In the genomic region with DNA sequence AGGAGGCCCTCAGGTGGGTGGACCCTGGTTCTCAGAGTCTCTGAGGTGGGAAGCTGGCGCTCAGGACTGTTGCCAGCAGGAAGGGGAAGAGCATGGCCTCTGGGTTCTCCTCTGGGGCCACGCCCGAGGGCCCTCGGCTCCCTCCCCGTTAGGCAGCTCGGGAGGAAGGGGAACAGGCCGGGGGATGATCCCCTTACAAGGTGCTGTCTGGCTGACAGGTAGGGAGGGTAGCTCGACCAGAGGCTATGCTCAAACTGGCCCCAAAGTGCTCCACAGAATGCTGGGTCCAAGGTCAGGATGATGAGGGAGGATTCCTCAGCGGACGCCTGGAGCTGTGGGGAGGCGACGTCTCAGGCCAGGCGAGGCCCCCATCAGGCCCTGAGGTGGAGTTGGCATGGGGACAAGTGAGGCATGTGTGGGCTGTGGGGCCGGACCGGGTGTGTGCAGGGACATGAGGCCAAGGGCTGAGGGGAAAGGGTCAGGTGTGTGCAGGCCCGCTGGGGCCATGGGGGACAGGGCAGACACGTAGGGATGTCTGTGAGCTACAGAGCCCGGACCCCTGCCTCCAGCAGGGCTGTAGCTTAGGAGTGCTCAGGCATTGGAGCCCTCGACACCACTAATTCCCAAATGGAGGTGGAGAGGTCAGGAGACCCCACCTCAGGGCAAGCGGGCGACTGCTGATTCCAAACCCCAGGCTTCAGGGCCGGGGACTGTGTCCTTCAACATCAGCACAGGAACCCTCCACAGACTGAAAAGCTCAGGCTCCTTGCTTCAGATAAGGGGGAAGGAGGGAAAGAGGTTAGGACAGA, we compare ENCODE assay signal across 7 cellular contexts. TPM values are rescaled to one million over a fixed set of nuclear protein-coding genes. Genes with fewer than 3 reads are reported as not detected.
DNase-seq lines count a peak whose midpoint lies in the region; ATAC-seq and TF ChIP-seq lines count a peak whose summit lies in the region.

No MANE protein-coding gene starts in this region.

- ATAC-seq in GM21723 (IDR thresholded peaks at IDR 0.05; ENCODE audit: unreplicated experiment): peak; percentile 12
- peak; percentile 32 for ATAC-seq in Panc1
- ATAC-seq in GM19395 (IDR thresholded peaks at IDR 0.05; ENCODE audit: unreplicated experiment): no peak

- POLR2A ChIA-PET in Panc1 (lab: Charles Lee): interaction anchor here (0.7 kb wide), 1 partner anchor 15 kb away, joined by 3 read pairs; no protein-coding TSS in a partner anchor

- H3K27ac ChIP-seq in Panc1 (ENCODE audit: low read length): peak overlapping the region; percentile 60

- TF ChIP-seq CTCF in Panc1 (IDR thresholded peaks at IDR 0.05): no peak

- intact Hi-C loops in Panc1 (cut with micrococcal nuclease; ENCODE audit: unreplicated experiment): loop anchor here (2.0 kb wide), 2 partner anchors 270 to 356 kb away; no protein-coding TSS in a partner anchor

- H3K4me3 ChIP-seq in Panc1 (ENCODE audit: low read depth in 2 of 2, low read length in 2 of 2) (peak overlapping the region; percentile 71 to 94), neuron (ENCODE audit: low read length) (peak overlapping the region; percentile 44)

- BruUV-seq in Panc1 (replicated peaks; lab: Mats Ljungman, UMichigan): no TSS peak

- no peaks in the 10 kb centered on the region for H3K36me3 ChIP-seq in Panc1 (ENCODE audit: control insufficient read depth, insufficient read depth, low read length)
- no peaks in the 10 kb centered on the region for H3K36me3 ChIP-seq in neuron (ENCODE audit: insufficient read depth, low read length)

- H3K27me3 ChIP-seq in Panc1 (ENCODE audit: control insufficient read depth, insufficient read depth, low read length) (peaks cover 7% of the 10 kb centered on the region), neuron (ENCODE audit: insufficient read depth, low read length) (peaks cover 50% of the 10 kb centered on the region)

- TF ChIP-seq POLR2A in erythroblast (IDR thresholded peaks at IDR 0.05; ENCODE audit: low read length): peak; percentile 33

- H3K4me1 ChIP-seq in Panc1 (ENCODE audit: control insufficient read depth, insufficient read depth, low read length) (peaks cover 7% of the 10 kb centered on the region; the same call in 1 of the 2 replicates), neuron (ENCODE audit: insufficient read depth, low read length) (peaks cover 16% of the 10 kb centered on the region)

- H3K9me3 ChIP-seq in Panc1 (ENCODE audit: control insufficient read depth, insufficient read depth, low read depth, low read length): no peaks in the 10 kb centered on the region
- peaks cover 3% of the 10 kb centered on the region for H3K9me3 ChIP-seq in neuron (ENCODE audit: low read length)

- in situ Hi-C loops in Panc1 (cut with HindIII; ENCODE audit: low pct_unique_long_range_greater_than_20kb, low sequenced_read_pairs): no loop called here

- CTCF ChIA-PET in Panc1 (lab: Charles Lee): interaction anchor here (0.5 to 2.9 kb wide), 16 partner anchors 10 to 1230 kb away, joined by 3 to 21 read pairs (median 6); no protein-coding TSS in a partner anchor

- DNase-seq in Panc1 (ENCODE audit: low read depth, low spot score) (no peak), erythroblast (lab: John Stamatoyannopoulos, UW) (peak; percentile 62 to 70), retina (no peak), NCI-H226 (no peak)

- peak overlapping the region; percentile 41 for H2AFZ ChIP-seq in neuron (ENCODE audit: low read depth, low read length)

RNA-seq across cellular contexts. Expression of a gene that starts 17.1 kb away (rescaled TPM):
- total RNA-seq in Panc1 (2021; ENCODE audit: unreplicated experiment): 36.1 TPM
- polyA plus RNA-seq in Panc1 (2012; ENCODE audit: insufficient read length): 35.0 TPM

RNA-seq across cellular contexts. Expression of a gene that starts 17.2 kb away (rescaled TPM):
- total RNA-seq in Panc1 (2021; ENCODE audit: unreplicated experiment): 27.6 TPM
- polyA plus RNA-seq in Panc1 (2012; ENCODE audit: insufficient read length): 52.1 TPM

Comparison
In these comparisons a context has a peak if more than half of its experiments do, and no peak if none do; other contexts are left out.
1. DNase-seq: peak in erythroblast (2 of 2); none in Panc1 (single experiment), retina (single experiment) and NCI-H226 (single experiment).